15 cellular contexts compared by ENCODE assay signal in genomic region chr13:24223341-24224231, GRCh38.
A peak's percentile ranks its signal among the peaks of the same experiment; 100 is the strongest.
DNase-seq lines count a peak whose midpoint lies in the region; ATAC-seq lines count a peak whose summit lies in the region.
"Had no signal": no experiment of that assay in that cellular context is flagged by ENCODE, and none has a peak within 500 bp of the region (broad histone marks: within the 10 kb centered on the region; RNA-seq: fewer than 3 reads in every experiment).

No MANE protein-coding gene starts in this region.

- H3K36me3 Mint-ChIP-seq in T-helper 1 cell treated with Interleukin-12 subunit alpha and Interleukin-12 subunit beta and Interleukin-4 antibody, amounts not matched to agents 30 μg/mL and 1 μg/mL, for 36 hours (ENCODE audit: low read depth), result peaks cover 2% of the 10 kb centered on the region
- no peaks in the 10 kb centered on the region for H3K36me3 Mint-ChIP-seq in activated naive CD8-positive, alpha-beta T cell treated with anti-CD3 and anti-CD28 coated beads for 36 hours
- H3K36me3 Mint-ChIP-seq in stimulated activated memory B cell treated with anti-CD40 and anti-IgM and Interleukin-4, amounts not matched to agents 10 μg/mL and 1 μg/mL and 100 μg/mL, for 72 hours, result no peaks in the 10 kb centered on the region

- no peaks in the 10 kb centered on the region for H3K27me3 Mint-ChIP-seq in T-helper 1 cell treated with Interleukin-12 subunit alpha and Interleukin-12 subunit beta and Interleukin-4 antibody, amounts not matched to agents 30 μg/mL and 1 μg/mL, for 36 hours (ENCODE audit: low read depth)
- H3K27me3 Mint-ChIP-seq in activated naive CD8-positive, alpha-beta T cell treated with anti-CD3 and anti-CD28 coated beads for 36 hours, result no peaks in the 10 kb centered on the region
- H3K27me3 Mint-ChIP-seq in stimulated activated memory B cell treated with anti-CD40 and anti-IgM and Interleukin-4, amounts not matched to agents 10 μg/mL and 1 μg/mL and 100 μg/mL, for 72 hours, result no peaks in the 10 kb centered on the region

- peak overlapping the region; percentile 2 for H3K4me3 Mint-ChIP-seq in T-helper 1 cell treated with Interleukin-12 subunit alpha and Interleukin-12 subunit beta and Interleukin-4 antibody, amounts not matched to agents 30 μg/mL and 1 μg/mL, for 36 hours
- H3K4me3 Mint-ChIP-seq in activated naive CD8-positive, alpha-beta T cell treated with anti-CD3 and anti-CD28 coated beads for 36 hours, result peak overlapping the region; percentile 59
- peak overlapping the region; percentile 76 for H3K4me3 Mint-ChIP-seq in stimulated activated memory B cell treated with anti-CD40 and anti-IgM and Interleukin-4, amounts not matched to agents 10 μg/mL and 1 μg/mL and 100 μg/mL, for 72 hours
- H3K4me3 Mint-ChIP-seq: HFFc6 had no signal

- ATAC-seq in GM21619 (IDR thresholded peaks at IDR 0.05; ENCODE audit: unreplicated experiment), result peak; percentile 60
- peak; percentile 73 for ATAC-seq in stimulated activated memory B cell treated with anti-CD40 and anti-IgM and Interleukin-4, amounts not matched to agents 10 μg/mL and 1 μg/mL and 100 μg/mL, for 72 hours
- ATAC-seq: gastrocnemius medialis, left lung had no signal

- no peak overlapping the region for H3K27ac Mint-ChIP-seq in T-helper 1 cell treated with Interleukin-12 subunit alpha and Interleukin-12 subunit beta and Interleukin-4 antibody, amounts not matched to agents 30 μg/mL and 1 μg/mL, for 36 hours
- peak overlapping the region; percentile 38 for H3K27ac Mint-ChIP-seq in activated naive CD8-positive, alpha-beta T cell treated with anti-CD3 and anti-CD28 coated beads for 36 hours
- peak overlapping the region; percentile 74 for H3K27ac Mint-ChIP-seq in stimulated activated memory B cell treated with anti-CD40 and anti-IgM and Interleukin-4, amounts not matched to agents 10 μg/mL and 1 μg/mL and 100 μg/mL, for 72 hours
- H3K27ac Mint-ChIP-seq: HFFc6 had no signal

- H3K4me1 Mint-ChIP-seq in T-helper 1 cell treated with Interleukin-12 subunit alpha and Interleukin-12 subunit beta and Interleukin-4 antibody, amounts not matched to agents 30 μg/mL and 1 μg/mL, for 36 hours (ENCODE audit: low read depth), result peaks cover 22% of the 10 kb centered on the region
- H3K4me1 Mint-ChIP-seq in activated naive CD8-positive, alpha-beta T cell treated with anti-CD3 and anti-CD28 coated beads for 36 hours, result peaks cover 30% of the 10 kb centered on the region
- peaks cover 29% of the 10 kb centered on the region for H3K4me1 Mint-ChIP-seq in stimulated activated memory B cell treated with anti-CD40 and anti-IgM and Interleukin-4, amounts not matched to agents 10 μg/mL and 1 μg/mL and 100 μg/mL, for 72 hours

- DNase-seq in T-helper 1 cell (no peak), HUDEP-2 (lab: John Stamatoyannopoulos, UW; ENCODE audit: unreplicated experiment in 76 of 76) (no peak), ureter (ENCODE audit: low spot score) (no peak)
- no peak for DNase-seq in activated naive CD8-positive, alpha-beta T cell treated with anti-CD3 and anti-CD28 coated beads for 36 hours
- no peak for DNase-seq in activated CD4-positive, alpha-beta T cell treated with anti-CD3 and anti-CD28 coated beads for 4 hours
- DNase-seq: 8988T, colonic mucosa, DMS79 treated with DMSO at 0.1 percent for 48 hours, gastrocnemius medialis, HFFc6, OCI-M1 had no signal

- no peaks in the 10 kb centered on the region for H3K9me3 Mint-ChIP-seq in T-helper 1 cell treated with Interleukin-12 subunit alpha and Interleukin-12 subunit beta and Interleukin-4 antibody, amounts not matched to agents 30 μg/mL and 1 μg/mL, for 36 hours
- no peaks in the 10 kb centered on the region for H3K9me3 Mint-ChIP-seq in activated naive CD8-positive, alpha-beta T cell treated with anti-CD3 and anti-CD28 coated beads for 36 hours
- H3K9me3 Mint-ChIP-seq in stimulated activated memory B cell treated with anti-CD40 and anti-IgM and Interleukin-4, amounts not matched to agents 10 μg/mL and 1 μg/mL and 100 μg/mL, for 72 hours, result no peaks in the 10 kb centered on the region
- H3K9me3 Mint-ChIP-seq: HFFc6 had no signal

Comparison
In these comparisons a context has a peak if more than half of its experiments do, and no peak if none do; other contexts are left out.
1. H3K4me3 Mint-ChIP-seq: peak in every context shown above with its lines; median percentile 76 in stimulated activated memory B cell treated with anti-CD40 and anti-IgM and Interleukin-4, amounts not matched to agents 10 μg/mL and 1 μg/mL and 100 μg/mL, for 72 hours; 59 in activated naive CD8-positive, alpha-beta T cell treated with anti-CD3 and anti-CD28 coated beads for 36 hours; 2 in T-helper 1 cell treated with Interleukin-12 subunit alpha and Interleukin-12 subunit beta and Interleukin-4 antibody, amounts not matched to agents 30 μg/mL and 1 μg/mL, for 36 hours.